In the genomic region with DNA sequence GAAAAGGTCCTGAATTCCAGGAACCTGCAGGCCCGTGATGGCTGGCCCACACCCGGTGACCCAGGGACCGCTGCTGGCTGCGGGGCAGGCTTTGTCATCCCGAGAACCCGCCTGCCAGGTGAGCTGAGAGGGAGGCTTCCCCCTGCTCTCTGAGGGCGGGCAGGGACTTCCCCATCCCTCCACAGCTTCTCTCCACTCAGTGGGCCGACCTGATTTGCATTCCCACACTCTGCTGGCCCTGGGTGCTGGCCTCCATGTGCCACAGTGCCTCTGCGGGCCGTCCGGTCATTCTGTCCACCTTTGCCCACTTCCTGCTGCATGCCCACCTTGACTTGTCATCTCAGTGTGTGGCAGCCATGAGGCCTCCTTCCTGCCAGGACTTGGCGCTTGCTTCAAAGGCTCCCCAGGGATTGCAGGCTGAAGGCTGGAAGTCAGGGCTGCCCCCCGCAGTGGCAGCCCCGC, we compare ENCODE assay signal across 8 cellular contexts. TPM values are rescaled to one million over a fixed set of nuclear protein-coding genes. Genes with fewer than 3 reads are reported as not detected.
DNase-seq lines count a peak whose midpoint lies in the region; ATAC-seq and TF ChIP-seq lines count a peak whose summit lies in the region.

No MANE protein-coding gene starts in this region.

- no peaks in the 10 kb centered on the region; the same call in 1 of the 2 replicates for H3K27me3 ChIP-seq in GM06990 (replicated peaks; ENCODE audit: control insufficient read depth, insufficient read depth, low read length)

- intact Hi-C loops in activated T-helper 2 cell treated with anti-CD3 and anti-CD28 coated beads, Interferon-gamma antibody, Interleukin-2, Interleukin-4, amounts not matched to agents 10 μg/mL and 5 μg/mL and 100 μg/mL, durations not matched to agents 14 hours and 24 hours and 36 hours (cut with micrococcal nuclease), result no loop called here

- DNase-seq in GM06990 (ENCODE audit: extremely low read depth, insufficient read length) (peak; percentile 71), choroid plexus epithelial cell (ENCODE audit: low read depth) (peak; percentile 25), midbrain (lab: John Stamatoyannopoulos, UW) (no peak), NCI-H2029 treated with DMSO at 0.1 percent for 48 hours (lab: John Stamatoyannopoulos, UW) (no peak), NCI-H510A (lab: John Stamatoyannopoulos, UW) (no peak)
- no peak for DNase-seq in activated T-helper 2 cell treated with anti-CD3 and anti-CD28 coated beads, Interferon-gamma antibody, Interleukin-2, Interleukin-4, amounts not matched to agents 10 μg/mL and 5 μg/mL and 100 μg/mL, durations not matched to agents 14 hours and 24 hours and 36 hours (ENCODE audit: low spot score)

- H3K4me1 Mint-ChIP-seq in activated T-helper 2 cell treated with anti-CD3 and anti-CD28 coated beads, Interferon-gamma antibody, Interleukin-2, Interleukin-4, amounts not matched to agents 10 μg/mL and 5 μg/mL and 100 μg/mL, durations not matched to agents 14 hours and 24 hours and 36 hours (ENCODE audit: low read depth), result no peaks in the 10 kb centered on the region

- no peak for TF ChIP-seq CTCF in GM06990 (IDR thresholded peaks at IDR 0.05; ENCODE audit: insufficient read depth, low read length, poor library complexity, severe bottlenecking)
- TF ChIP-seq CTCF in choroid plexus epithelial cell (conservative IDR thresholded peaks at IDR 0.05; ENCODE audit: low read depth, low read length), result no peak

- H3K36me3 Mint-ChIP-seq in activated T-helper 2 cell treated with anti-CD3 and anti-CD28 coated beads, Interferon-gamma antibody, Interleukin-2, Interleukin-4, amounts not matched to agents 10 μg/mL and 5 μg/mL and 100 μg/mL, durations not matched to agents 14 hours and 24 hours and 36 hours (ENCODE audit: low read depth), result no peaks in the 10 kb centered on the region

- peaks cover 2% of the 10 kb centered on the region for H3K27me3 Mint-ChIP-seq in activated T-helper 2 cell treated with anti-CD3 and anti-CD28 coated beads, Interferon-gamma antibody, Interleukin-2, Interleukin-4, amounts not matched to agents 10 μg/mL and 5 μg/mL and 100 μg/mL, durations not matched to agents 14 hours and 24 hours and 36 hours (ENCODE audit: low read depth)

- H3K4me3 Mint-ChIP-seq in activated T-helper 2 cell treated with anti-CD3 and anti-CD28 coated beads, Interferon-gamma antibody, Interleukin-2, Interleukin-4, amounts not matched to agents 10 μg/mL and 5 μg/mL and 100 μg/mL, durations not matched to agents 14 hours and 24 hours and 36 hours (ENCODE audit: low read depth), result no peak overlapping the region

- ATAC-seq in GM19328 (IDR thresholded peaks at IDR 0.05; ENCODE audit: unreplicated experiment) (peak; percentile 81), HG03064 (IDR thresholded peaks at IDR 0.05; ENCODE audit: low read depth, unreplicated experiment) (peak; percentile 88)

- no peaks in the 10 kb centered on the region for H3K9me3 Mint-ChIP-seq in activated T-helper 2 cell treated with anti-CD3 and anti-CD28 coated beads, Interferon-gamma antibody, Interleukin-2, Interleukin-4, amounts not matched to agents 10 μg/mL and 5 μg/mL and 100 μg/mL, durations not matched to agents 14 hours and 24 hours and 36 hours

- no peak overlapping the region for H3K27ac Mint-ChIP-seq in activated T-helper 2 cell treated with anti-CD3 and anti-CD28 coated beads, Interferon-gamma antibody, Interleukin-2, Interleukin-4, amounts not matched to agents 10 μg/mL and 5 μg/mL and 100 μg/mL, durations not matched to agents 14 hours and 24 hours and 36 hours

- no peak overlapping the region for H3K4me3 ChIP-seq in GM06990 (replicated peaks; ENCODE audit: low read depth, low read length)
- H3K4me3 ChIP-seq in choroid plexus epithelial cell (ENCODE audit: low read depth, low read length), result no peak overlapping the region

- H3K36me3 ChIP-seq in GM06990 (ENCODE audit: control insufficient read depth, insufficient read depth, low read length), result no peaks in the 10 kb centered on the region

RNA-seq across cellular contexts. Expression of a gene that starts 35.3 kb away (rescaled TPM):
- total RNA-seq in activated T-helper 2 cell treated with anti-CD3 and anti-CD28 coated beads, Interferon-gamma antibody, Interleukin-2, Interleukin-4, amounts not matched to agents 10 μg/mL and 5 μg/mL and 100 μg/mL, durations not matched to agents 14 hours and 24 hours and 36 hours, result 2.1 and 2.3 TPM in 2 replicates

Comparison
In these comparisons a context has a peak if more than half of its experiments do, and no peak if none do; other contexts are left out.
1. DNase-seq: peak in GM06990 (single experiment) and choroid plexus epithelial cell (single experiment); none in midbrain (single experiment), NCI-H2029 treated with DMSO at 0.1 percent for 48 hours (single experiment), NCI-H510A (single experiment) and activated T-helper 2 cell treated with anti-CD3 and anti-CD28 coated beads, Interferon-gamma antibody, Interleukin-2, Interleukin-4, amounts not matched to agents 10 μg/mL and 5 μg/mL and 100 μg/mL, durations not matched to agents 14 hours and 24 hours and 36 hours (single experiment).